8 cellular contexts compared by ENCODE assay signal in genomic region chr19:8363803-8364771, GRCh38. TPM values are rescaled to one million over a fixed set of nuclear protein-coding genes. Genes with fewer than 3 reads are reported as not detected.
DNase-seq lines count a peak whose midpoint lies in the region; ATAC-seq and TF ChIP-seq lines count a peak whose summit lies in the region.

TSS of gene ANGPTL4 (plus strand) at chr19:8364155. CDS start at chr19:8364322, 167 bp downstream.

- H3K56ac ChIP-seq in IMR-90 (ENCODE audit: extremely low read depth, insufficient read depth, low read length), result peak within 1 kb of the TSS; percentile 63; the same call in 1 of the 2 replicates

- ATAC-seq in IMR-90 (ENCODE audit: low read depth), result peak; percentile 55

- peak within 1 kb of the TSS; percentile 88 for H2AK9ac ChIP-seq in IMR-90 (replicated peaks; ENCODE audit: low read depth, low read length, poor library complexity)

- peak within 1 kb of the TSS; percentile 82; the same call in 1 of the 2 replicates for H3K23ac ChIP-seq in IMR-90 (ENCODE audit: low read depth, low read length)

- in situ Hi-C loops in IMR-90 (cut with MboI; ENCODE audit: low sequenced_read_pairs), result no loop called here

- H2BK5ac ChIP-seq in IMR-90 (ENCODE audit: low read depth, low read length, poor library complexity, severe bottlenecking), result peak within 1 kb of the TSS; percentile 78

- no peaks in the 10 kb centered on the region for H3K27me3 ChIP-seq in IMR-90 (ENCODE audit: control insufficient read depth, insufficient read depth, low read length)
- H3K27me3 ChIP-seq in SJCRH30, result no peaks in the 10 kb centered on the region

- intact Hi-C loops in IMR-90 (cut with micrococcal nuclease), result no loop called here

- peak within 1 kb of the TSS; percentile 63 for H4K91ac ChIP-seq in IMR-90 (ENCODE audit: insufficient read depth, low read depth, low read length)

- H2AK5ac ChIP-seq in IMR-90 (ENCODE audit: low read depth, low read length), result peak within 1 kb of the TSS; percentile 61

- peak within 1 kb of the TSS; percentile 75; the same call in 1 of the 2 replicates for H3K9ac ChIP-seq in IMR-90 (ENCODE audit: low read depth, low read length)

- H4K20me1 ChIP-seq in IMR-90 (ENCODE audit: insufficient read depth, low read length), result peaks cover 16% of the 10 kb centered on the region

- peak within 1 kb of the TSS; percentile 28; the same call in 1 of the 2 replicates for H2BK20ac ChIP-seq in IMR-90 (ENCODE audit: low read depth, low read length)

- H3K14ac ChIP-seq in IMR-90 (replicated peaks; ENCODE audit: low read depth, low read length), result peak within 1 kb of the TSS; percentile 63; the same call in 1 of the 2 replicates

- TF ChIP-seq CTCF in IMR-90 (conservative IDR thresholded peaks at IDR 0.05; ENCODE audit: low read depth, low read length), result 0 out of 2 replicates have a peak, but pooled peaks have one; percentile 12

- peak within 1 kb of the TSS; percentile 49 for H4K5ac ChIP-seq in IMR-90 (ENCODE audit: low read depth, low read length)

- peak within 1 kb of the TSS; percentile 50 to 72; a peak in 3 of 4 replicates for H4K8ac ChIP-seq in IMR-90 (ENCODE audit: low read depth in 2 of 2, low read length in 2 of 2)

- CTCF ChIA-PET in IMR-90 (lab: Yijun Ruan, JAX), result interaction anchor here (1.0 to 1.1 kb wide), 2 partner anchors 9 to 217 kb away, joined by 3 read pairs; no protein-coding TSS in a partner anchor

- dilution Hi-C loops in IMR-90 (cut with HindIII; ENCODE audit: low sequenced_read_pairs, unreplicated experiment), result no loop called here

- H3K4ac ChIP-seq in IMR-90 (ENCODE audit: low read depth, low read length), result peak within 1 kb of the TSS; percentile 60

- 2% methylated on average over 23 of the region's 81 CpGs; no CpG with 5 or more reads in 1 of the 2 experiments for WGBS in IMR-90 (ENCODE audit: extremely low coverage in 2 of 2, insufficient read length in 1 of 2), 2 experiments

- BruUV-seq in IMR-90 (replicated peaks; lab: Mats Ljungman, UMichigan), result no TSS peak

- peaks cover 19% of the 10 kb centered on the region for H3K9me1 ChIP-seq in IMR-90 (ENCODE audit: insufficient read depth, low read length)

- no peaks in the 10 kb centered on the region for H3K9me3 ChIP-seq in IMR-90 (ENCODE audit: control insufficient read depth, insufficient read depth, low read length)
- no peaks in the 10 kb centered on the region for H3K9me3 ChIP-seq in SJCRH30 (replicated peaks)

- TF ChIP-seq POLR2A in IMR-90 (IDR thresholded peaks at IDR 0.05; ENCODE audit: low read depth, low read length) (peak; percentile 90), erythroblast (IDR thresholded peaks at IDR 0.05; ENCODE audit: low read length) (peak; percentile 52)

- no peak for TF ChIP-seq RAD21 in IMR-90 (IDR thresholded peaks at IDR 0.05; ENCODE audit: low read length)

- peak within 1 kb of the TSS; percentile 55 for H3K18ac ChIP-seq in IMR-90 (ENCODE audit: low read depth, low read length)

- peaks cover 8 to 36% of the 10 kb centered on the region in 2 experiments; a peak in 3 of 4 replicates for H3K79me1 ChIP-seq in IMR-90 (ENCODE audit: low read depth in 1 of 2, low read length in 2 of 2)

- peak within 1 kb of the TSS; percentile 70 for H3K4me3 ChIP-seq in IMR-90 (ENCODE audit: insufficient read depth, low read depth, low read length)
- H3K4me3 ChIP-seq in SJCRH30, result no peak within 1 kb of the TSS

- H3K27ac ChIP-seq in IMR-90 (ENCODE audit: insufficient read depth, low read length) (peak within 1 kb of the TSS; percentile 81), SJCRH30 (no peak within 1 kb of the TSS)

- DNase-seq in AG08395 (ENCODE audit: low spot score) (peak; percentile 73), IMR-90 (peak; percentile 55), activated T-cell treated with anti-CD3 and anti-CD28 coated beads for 24 hours (ENCODE audit: low read depth) (peak; percentile 32), erythroblast (lab: John Stamatoyannopoulos, UW) (peak; percentile 73 to 76), mucosa of gallbladder (ENCODE audit: low spot score) (peak; percentile 58), SJCRH30 (no peak), NCI-H1436 (lab: John Stamatoyannopoulos, UW) (no peak)
- peak; percentile 37 to 60 for DNase-seq in stimulated activated CD8-positive, alpha-beta memory T cell treated with anti-CD3 and anti-CD28 coated beads, Interleukin-7, amount 100 ng/mL, for 48 hours (ENCODE audit: extremely low read depth in 1 of 2, low read depth in 1 of 2)

- H3K4me1 ChIP-seq in IMR-90 (ENCODE audit: control insufficient read depth, insufficient read depth, low read length) (peaks cover 25% of the 10 kb centered on the region), SJCRH30 (peaks cover 28% of the 10 kb centered on the region)

- H3K4me2 ChIP-seq in IMR-90 (ENCODE audit: low read depth, low read length), result peak within 1 kb of the TSS; percentile 95

- H2BK120ac ChIP-seq in IMR-90 (ENCODE audit: low read depth, low read length), result peak within 1 kb of the TSS; percentile 56

- POLR2A ChIA-PET in IMR-90 (lab: Charles Lee; ENCODE audit: unreplicated experiment), result interaction anchor here (0.5 kb wide), 1 partner anchor 46 kb away, joined by 3 read pairs; no protein-coding TSS in a partner anchor

- peak within 1 kb of the TSS; percentile 7; the same call in 2 of the 3 replicates for H2BK15ac ChIP-seq in IMR-90 (ENCODE audit: low read depth, low read length)

- H2AFZ ChIP-seq in IMR-90 (replicated peaks; ENCODE audit: low read length, poor library complexity), result peak within 1 kb of the TSS; percentile 89

- H3K36me3 ChIP-seq in IMR-90 (ENCODE audit: control insufficient read depth, insufficient read depth, low read length) (peaks cover 4% of the 10 kb centered on the region; the same call in 1 of the 2 replicates), SJCRH30 (no peaks in the 10 kb centered on the region)

TF ChIP-seq in IMR-90, 13 proteins besides CTCF, POLR2A, EP300 and RAD21:
- TF ChIP-seq CHD1 (IDR thresholded peaks at IDR 0.05; ENCODE audit: low read depth, low read length), result peak; percentile 80
- TF ChIP-seq ELK1 (IDR thresholded peaks at IDR 0.05; ENCODE audit: borderline replicate concordance, low read depth, low read length), result no peak
- TF ChIP-seq MAFK (IDR thresholded peaks at IDR 0.05; ENCODE audit: low read depth, low read length), result no peak
- TF ChIP-seq MXI1 (IDR thresholded peaks at IDR 0.05; ENCODE audit: borderline replicate concordance, low read depth, low read length), result 0 out of 2 replicates have a peak, but pooled peaks have one; percentile 53
- TF ChIP-seq FOS (IDR thresholded peaks at IDR 0.05; ENCODE audit: low read depth, low read length), result no peak
- peak; percentile 59; the same call in 1 of the 2 replicates for TF ChIP-seq MAZ (IDR thresholded peaks at IDR 0.05; ENCODE audit: borderline replicate concordance, low read depth, low read length)
- peak; percentile 83 for TF ChIP-seq BHLHE40 (IDR thresholded peaks at IDR 0.05; ENCODE audit: low read depth, low read length)

RNA-seq across cellular contexts. Expression of gene ANGPTL4, which starts in this region (rescaled TPM):
- 1.4 and 1.9 TPM in 2 replicates for total RNA-seq in IMR-90 (2012; rRNA removed)
- 19.1 and 21.5 TPM in 2 replicates for polyA plus RNA-seq in IMR-90 (2012; rRNA removed)
- polyA plus RNA-seq in IMR-90 (2012; cell fraction: cytosol; rRNA removed), result 14.3 and 20.8 TPM in 2 replicates
- polyA plus RNA-seq in IMR-90 (2012; cell fraction: nucleus; rRNA removed; ENCODE audit: low replicate concordance), result 31.8 and 52.0 TPM in 2 replicates
- 5.3 TPM for total RNA-seq in mucosa of gallbladder
- total RNA-seq in SJCRH30 (2014; rRNA removed; shearing (Covaris generic)), result 0.10 and 0.59 TPM in 2 replicates

Comparison
In these comparisons a context has a peak if more than half of its experiments do, and no peak if none do; other contexts are left out.
1. DNase-seq: peak in AG08395 (single experiment), IMR-90 (single experiment), activated T-cell treated with anti-CD3 and anti-CD28 coated beads for 24 hours (single experiment), erythroblast (2 of 2), mucosa of gallbladder (single experiment) and stimulated activated CD8-positive, alpha-beta memory T cell treated with anti-CD3 and anti-CD28 coated beads, Interleukin-7, amount 100 ng/mL, for 48 hours (2 of 2); none in SJCRH30 (0 of 2) and NCI-H1436 (single experiment).